ENCODE assay signal across 27 cellular contexts in the genomic region with DNA sequence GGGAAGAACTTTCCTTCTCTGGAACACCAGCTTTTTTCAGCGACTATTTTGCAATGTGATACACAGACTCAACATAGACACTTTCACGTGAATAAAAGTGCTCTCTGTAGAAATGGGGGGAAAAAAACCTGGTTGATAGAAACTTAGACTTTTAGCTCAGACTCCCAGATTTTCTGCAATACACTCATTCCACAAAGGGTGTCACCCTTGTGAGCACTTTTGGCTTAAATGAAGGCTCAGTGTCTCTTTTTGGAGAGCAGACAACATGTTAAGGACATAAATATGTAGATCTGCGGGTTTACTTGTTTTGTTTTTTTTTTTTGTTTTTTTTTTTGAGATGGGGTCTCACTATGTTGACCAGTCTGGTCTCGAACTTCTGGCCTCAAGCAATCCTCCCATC.
"Had no signal": no experiment of that assay in that cellular context is flagged by ENCODE, and none has a peak within 500 bp of the region (broad histone marks: within the 10 kb centered on the region; RNA-seq: fewer than 3 reads in every experiment).

No MANE protein-coding gene starts in this region.

- H3K9me3 ChIP-seq: ascending aorta, breast epithelium, colonic mucosa had no signal

- DNase-seq: activated CD4-positive, alpha-beta T cell treated with anti-CD3 and anti-CD28 coated beads for 36 hours; activated CD4-positive, alpha-beta T cell treated with anti-CD3 and anti-CD28 coated beads, Interleukin-2, amount 50 U/mL, for 1 hour; activated CD4-positive, alpha-beta T cell treated with anti-CD3 and anti-CD28 coated beads, Interleukin-2, amount 50 U/mL, for 48 hours; activated CD4-positive, CD25-positive, alpha-beta regulatory T cell; activated CD4-positive, CD25-positive, alpha-beta regulatory T cell treated with anti-CD3 and anti-CD28 coated beads, Interleukin-2, amount 50 U/mL, for 72 hours; activated CD8-positive, alpha-beta memory T cell treated with anti-CD3 and anti-CD28 coated beads, Interleukin-2, amount 10 ng/mL, durations not matched to agents 7 days and 5 days; activated CD8-positive, alpha-beta memory T cell treated with anti-CD3 and anti-CD28 coated beads, Interleukin-2, amount 50 U/mL, for 4 hours; activated CD8-positive, alpha-beta T cell treated with anti-CD3 and anti-CD28 coated beads, Interleukin-2, amount 10 ng/mL, durations not matched to agents 7 days and 5 days; activated effector memory CD4-positive, alpha-beta T cell treated with anti-CD3 and anti-CD28 coated beads, Interleukin-2, amount 50 U/mL, for 16 hours; activated naive CD4-positive, alpha-beta T cell treated with anti-CD3 and anti-CD28 coated beads, Interleukin-2, amount 10 ng/mL, durations not matched to agents 7 days and 5 days; activated naive CD8-positive, alpha-beta T cell treated with anti-CD3 and anti-CD28 coated beads, Interleukin-2, amount 10 ng/mL, durations not matched to agents 7 days and 5 days; activated T-cell treated with anti-CD3 and anti-CD28 coated beads, Interleukin-2, amount 50 U/mL, for 1 hour; activated T-cell treated with anti-CD3 and anti-CD28 coated beads, Interleukin-2, amount 50 U/mL, for 48 hours; central memory CD4-positive, alpha-beta T cell; cerebellar nuclear complex; colonic mucosa; effector CD8-positive, alpha-beta T cell; foreskin fibroblast; head of caudate nucleus; hippocampal formation; T-helper 2 cell had no signal

- H3K4me3 ChIP-seq: ascending aorta, breast epithelium, cardiac muscle cell, colonic mucosa had no signal

- H3K27ac ChIP-seq: ascending aorta, breast epithelium, cardiac muscle cell, colonic mucosa had no signal

- H3K27me3 ChIP-seq: ascending aorta, breast epithelium, cardiac muscle cell, colonic mucosa had no signal

- ATAC-seq: activated CD4-positive, alpha-beta T cell treated with anti-CD3 and anti-CD28 coated beads for 36 hours; activated CD8-positive, alpha-beta memory T cell treated with anti-CD3 and anti-CD28 coated beads, Interleukin-2, amount 10 ng/mL, durations not matched to agents 7 days and 5 days; activated CD8-positive, alpha-beta T cell treated with anti-CD3 and anti-CD28 coated beads, Interleukin-2, amount 10 ng/mL, durations not matched to agents 7 days and 5 days; activated naive CD4-positive, alpha-beta T cell treated with anti-CD3 and anti-CD28 coated beads, Interleukin-2, amount 50 U/mL, for 72 hours; esophagus mucosa had no signal

- H3K4me1 ChIP-seq: ascending aorta, breast epithelium, colonic mucosa had no signal

- FAIRE-seq: frontal cortex had no signal

- H3K36me3 ChIP-seq: ascending aorta, breast epithelium, cardiac muscle cell, colonic mucosa had no signal
